28 cellular contexts compared by ENCODE assay signal in genomic region chr22:45181766-45182165, GRCh38. TPM values are rescaled to one million over a fixed set of nuclear protein-coding genes. Genes with fewer than 3 reads are reported as not detected.
DNase-seq lines count a peak whose midpoint lies in the region; ATAC-seq and TF ChIP-seq lines count a peak whose summit lies in the region.
"Had no signal": no experiment of that assay in that cellular context is flagged by ENCODE, and none has a peak within 500 bp of the region (broad histone marks: within the 10 kb centered on the region; RNA-seq: fewer than 3 reads in every experiment).

No MANE protein-coding gene starts in this region.

- H3K27me3 ChIP-seq in CD8-positive, alpha-beta T cell (ENCODE audit: insufficient read depth, low read length), result no peaks in the 10 kb centered on the region
- no peaks in the 10 kb centered on the region for H3K27me3 ChIP-seq in endodermal cell (ENCODE audit: control insufficient read depth, insufficient read depth, low read length, poor library complexity, severe bottlenecking)
- H3K27me3 ChIP-seq: esophagus muscularis mucosa had no signal

- no peaks in the 10 kb centered on the region for H3K27me3 Mint-ChIP-seq in activated CD4-positive, alpha-beta T cell treated with anti-CD3 and anti-CD28 coated beads for 36 hours
- no peaks in the 10 kb centered on the region for H3K27me3 Mint-ChIP-seq in CD8-positive, alpha-beta T cell (ENCODE audit: low read depth)
- no peaks in the 10 kb centered on the region for H3K27me3 Mint-ChIP-seq in activated CD4-positive, alpha-beta memory T cell treated with anti-CD3 and anti-CD28 coated beads for 36 hours
- no peaks in the 10 kb centered on the region for H3K27me3 Mint-ChIP-seq in endodermal cell (ENCODE audit: insufficient read depth)

- H3K4me3 ChIP-seq in CD8-positive, alpha-beta T cell (ENCODE audit: low read depth, low read length), result no peak overlapping the region
- no peak overlapping the region for H3K4me3 ChIP-seq in endodermal cell (ENCODE audit: low read length)
- H3K4me3 ChIP-seq: esophagus muscularis mucosa, GM23248, smooth muscle cell had no signal

- no peak overlapping the region for H3K9ac ChIP-seq in endodermal cell (ENCODE audit: extremely low read depth, low read length, poor library complexity, severe bottlenecking)
- H3K9ac ChIP-seq: GM23248, SK-N-SH had no signal

- peaks cover 24% of the 10 kb centered on the region for H3K4me1 ChIP-seq in CD8-positive, alpha-beta T cell (ENCODE audit: insufficient read depth, low read length)
- H3K4me1 ChIP-seq in endodermal cell (ENCODE audit: control insufficient read depth, insufficient read depth, low read length), result no peaks in the 10 kb centered on the region
- H3K4me1 ChIP-seq: esophagus muscularis mucosa had no signal

- H3K36me3 Mint-ChIP-seq in activated CD4-positive, alpha-beta T cell treated with anti-CD3 and anti-CD28 coated beads for 36 hours (ENCODE audit: low read depth), result peaks cover 75% of the 10 kb centered on the region
- H3K36me3 Mint-ChIP-seq in CD8-positive, alpha-beta T cell, result peaks cover 91% of the 10 kb centered on the region
- peaks cover 60% of the 10 kb centered on the region for H3K36me3 Mint-ChIP-seq in activated CD4-positive, alpha-beta memory T cell treated with anti-CD3 and anti-CD28 coated beads for 36 hours
- H3K36me3 Mint-ChIP-seq in endodermal cell (ENCODE audit: low read depth), result peaks cover 91% of the 10 kb centered on the region

- no peak for TF ChIP-seq CTCF in CD8-positive, alpha-beta T cell (IDR thresholded peaks at IDR 0.05)
- TF ChIP-seq CTCF in endodermal cell (conservative IDR thresholded peaks at IDR 0.05), result no peak

- CTCF ChIA-PET in activated CD4-positive, alpha-beta T cell treated with anti-CD3 and anti-CD28 coated beads for 36 hours (lab: Charles Lee), result no interaction called here
- CTCF ChIA-PET in CD8-positive, alpha-beta T cell (lab: Charles Lee), result interaction anchor here (0.6 kb wide), 1 partner anchor 566 kb away, joined by 4 read pairs; no protein-coding TSS in a partner anchor
- CTCF ChIA-PET in activated CD4-positive, alpha-beta memory T cell treated with anti-CD3 and anti-CD28 coated beads for 36 hours (lab: Charles Lee), result interaction anchor here (1.4 kb wide), 1 partner anchor 11 kb away, joined by 3 read pairs; no protein-coding TSS in a partner anchor

- WGBS in endodermal cell (ENCODE audit: insufficient coverage in 1 of 2, insufficient read length in 1 of 2), 2 experiments, result 97 to 100% methylated on average over 1 to 2 of the region's 2 CpGs

- intact Hi-C loops in activated CD4-positive, alpha-beta T cell treated with anti-CD3 and anti-CD28 coated beads for 36 hours (cut with DNase I, micrococcal nuclease), result no loop called here
- intact Hi-C loops in CD8-positive, alpha-beta T cell (cut with DNase I, micrococcal nuclease), result no loop called here
- intact Hi-C loops in activated CD4-positive, alpha-beta memory T cell treated with anti-CD3 and anti-CD28 coated beads for 36 hours (cut with micrococcal nuclease), result no loop called here

- H3K36me3 ChIP-seq in CD8-positive, alpha-beta T cell (ENCODE audit: insufficient read depth, low read length), result peaks cover 56% of the 10 kb centered on the region
- H3K36me3 ChIP-seq in endodermal cell (ENCODE audit: control insufficient read depth, insufficient read depth, low read length), result peaks cover 85% of the 10 kb centered on the region

- no peak overlapping the region for H3K4me3 Mint-ChIP-seq in activated CD4-positive, alpha-beta T cell treated with anti-CD3 and anti-CD28 coated beads for 36 hours
- H3K4me3 Mint-ChIP-seq in CD8-positive, alpha-beta T cell, result no peak overlapping the region
- no peak overlapping the region for H3K4me3 Mint-ChIP-seq in activated CD4-positive, alpha-beta memory T cell treated with anti-CD3 and anti-CD28 coated beads for 36 hours
- no peak overlapping the region for H3K4me3 Mint-ChIP-seq in endodermal cell
- H3K4me3 Mint-ChIP-seq: activated T-cell treated with anti-CD3 and anti-CD28 coated beads, Interleukin-2, amount 50 U/mL, for 4 hours; T-helper 1 cell treated with Interleukin-12 subunit alpha and Interleukin-12 subunit beta and Interleukin-4 antibody, amounts not matched to agents 30 μg/mL and 1 μg/mL, for 36 hours had no signal

- no peak for DNase-seq in activated CD4-positive, alpha-beta T cell treated with anti-CD3 and anti-CD28 coated beads for 36 hours
- no peak for DNase-seq in activated CD4-positive, alpha-beta T cell treated with anti-CD3 and anti-CD28 coated beads, Interleukin-2, amount 50 U/mL, for 1 hour
- DNase-seq in CD8-positive, alpha-beta T cell, result no peak
- DNase-seq in activated CD4-positive, alpha-beta memory T cell treated with anti-CD3 and anti-CD28 coated beads for 36 hours, result no peak
- DNase-seq in endodermal cell (no peak), NCI-H128 (lab: John Stamatoyannopoulos, UW; ENCODE audit: unreplicated experiment) (no peak)
- DNase-seq: activated CD4-positive, CD25-positive, alpha-beta regulatory T cell treated with anti-CD3 and anti-CD28 coated beads, Interleukin-2, amount 50 U/mL, for 72 hours; activated T-cell treated with anti-CD3 and anti-CD28 coated beads, Interleukin-2, amount 50 U/mL, for 4 hours; central memory CD4-positive, alpha-beta T cell; DMS79 treated with DMSO at 0.1 percent for 48 hours; foreskin fibroblast; GM23248; head of caudate nucleus; Kasumi-1; left ventricle myocardium superior; NCI-H1417 treated with DMSO at 0.1 percent for 48 hours; NCI-H2029 treated with DMSO at 0.1 percent for 48 hours; NCI-H526; NK-92 treated with Interleukin-12 subunit alpha and Interleukin-12 subunit beta, amount 100 ng/mL, for 24 hours; right cardiac atrium; SK-N-SH; stimulated activated naive CD4-positive, alpha-beta T cell had no signal

- H3K4me1 Mint-ChIP-seq in activated CD4-positive, alpha-beta T cell treated with anti-CD3 and anti-CD28 coated beads for 36 hours, result peaks cover 51% of the 10 kb centered on the region
- H3K4me1 Mint-ChIP-seq in CD8-positive, alpha-beta T cell (ENCODE audit: low read depth), result peaks cover 47% of the 10 kb centered on the region
- peaks cover 61% of the 10 kb centered on the region for H3K4me1 Mint-ChIP-seq in activated CD4-positive, alpha-beta memory T cell treated with anti-CD3 and anti-CD28 coated beads for 36 hours (ENCODE audit: low read depth)
- H3K4me1 Mint-ChIP-seq in endodermal cell, result peaks cover 3% of the 10 kb centered on the region

- H3K27ac Mint-ChIP-seq in activated CD4-positive, alpha-beta T cell treated with anti-CD3 and anti-CD28 coated beads for 36 hours, result peak overlapping the region; percentile 53
- peak overlapping the region; percentile 82 for H3K27ac Mint-ChIP-seq in CD8-positive, alpha-beta T cell
- H3K27ac Mint-ChIP-seq in activated CD4-positive, alpha-beta memory T cell treated with anti-CD3 and anti-CD28 coated beads for 36 hours, result peak overlapping the region; percentile 74
- H3K27ac Mint-ChIP-seq in endodermal cell, result peak overlapping the region; percentile 80
- H3K27ac Mint-ChIP-seq: T-helper 1 cell treated with Interleukin-12 subunit alpha and Interleukin-12 subunit beta and Interleukin-4 antibody, amounts not matched to agents 30 μg/mL and 1 μg/mL, for 36 hours had no signal

- no peak for ATAC-seq in activated CD4-positive, alpha-beta T cell treated with anti-CD3 and anti-CD28 coated beads for 36 hours
- no peak for ATAC-seq in CD8-positive, alpha-beta T cell
- no peak for ATAC-seq in HG02798 (IDR thresholded peaks at IDR 0.05; ENCODE audit: poor library complexity, unreplicated experiment)
- no peak for ATAC-seq in HG02678 (IDR thresholded peaks at IDR 0.05; ENCODE audit: unreplicated experiment)
- ATAC-seq: activated T-cell treated with anti-CD3 and anti-CD28 coated beads, Interleukin-2, amount 50 U/mL, for 4 hours; left ventricle myocardium superior; right cardiac atrium had no signal

- no peak overlapping the region for H3K27ac ChIP-seq in CD8-positive, alpha-beta T cell (ENCODE audit: low read depth, low read length)
- no peak overlapping the region for H3K27ac ChIP-seq in endodermal cell (ENCODE audit: low read depth, low read length)
- H3K27ac ChIP-seq: C4-2B, esophagus muscularis mucosa, GM23248 had no signal

- POLR2A ChIA-PET in activated CD4-positive, alpha-beta T cell treated with anti-CD3 and anti-CD28 coated beads for 36 hours (lab: Charles Lee), result interaction anchor here (0.7 kb wide), 1 partner anchor 52 kb away, joined by 3 read pairs; no protein-coding TSS in a partner anchor
- POLR2A ChIA-PET in CD8-positive, alpha-beta T cell (lab: Charles Lee), result interaction anchor here (0.6 kb wide), 1 partner anchor 86 kb away, joined by 7 read pairs; no protein-coding TSS in a partner anchor
- POLR2A ChIA-PET in activated CD4-positive, alpha-beta memory T cell treated with anti-CD3 and anti-CD28 coated beads for 36 hours (lab: Charles Lee), result no interaction called here

- no peaks in the 10 kb centered on the region for H3K9me3 Mint-ChIP-seq in activated CD4-positive, alpha-beta T cell treated with anti-CD3 and anti-CD28 coated beads for 36 hours (ENCODE audit: low read depth)
- no peaks in the 10 kb centered on the region for H3K9me3 Mint-ChIP-seq in CD8-positive, alpha-beta T cell
- no peaks in the 10 kb centered on the region for H3K9me3 Mint-ChIP-seq in activated CD4-positive, alpha-beta memory T cell treated with anti-CD3 and anti-CD28 coated beads for 36 hours
- no peaks in the 10 kb centered on the region for H3K9me3 Mint-ChIP-seq in endodermal cell
- H3K9me3 Mint-ChIP-seq: activated T-cell treated with anti-CD3 and anti-CD28 coated beads, Interleukin-2, amount 50 U/mL, for 4 hours; T-helper 1 cell treated with Interleukin-12 subunit alpha and Interleukin-12 subunit beta and Interleukin-4 antibody, amounts not matched to agents 30 μg/mL and 1 μg/mL, for 36 hours had no signal

- no peaks in the 10 kb centered on the region for H3K9me3 ChIP-seq in CD8-positive, alpha-beta T cell (ENCODE audit: low read length)
- H3K9me3 ChIP-seq in endodermal cell (ENCODE audit: control insufficient read depth, low read length), result peaks cover 9% of the 10 kb centered on the region
- H3K9me3 ChIP-seq: esophagus muscularis mucosa, SK-N-SH had no signal

RNA-seq across cellular contexts. Expression of gene NUP50, which starts 18.0 kb away (rescaled TPM):
- total RNA-seq in activated CD4-positive, alpha-beta T cell treated with anti-CD3 and anti-CD28 coated beads for 36 hours, result 100 to 1,000 TPM; 136 to 141 TPM
- 100 to 1,000 TPM; 133 to 134 TPM for total RNA-seq in CD8-positive, alpha-beta T cell
- total RNA-seq in activated CD4-positive, alpha-beta memory T cell treated with anti-CD3 and anti-CD28 coated beads for 36 hours, result 100 to 1,000 TPM; 150 to 156 TPM
- 100 to 1,000 TPM; 101 to 115 TPM for total RNA-seq in endodermal cell
- polyA plus RNA-seq in endodermal cell (2013, experiment 1 of 2), result 55.1 TPM
- polyA plus RNA-seq in endodermal cell (2013, experiment 2 of 2), result 52.5 TPM

RNA-seq across cellular contexts. Expression of gene KIAA0930, which starts 58.9 kb away (rescaled TPM):
- total RNA-seq in activated CD4-positive, alpha-beta T cell treated with anti-CD3 and anti-CD28 coated beads for 36 hours, result 10 to 100 TPM; 24.8 to 29.6 TPM
- 10 to 100 TPM in 1 of 2 experiments, 1 to 10 TPM in 1; 6.6 to 11.7 TPM for total RNA-seq in CD8-positive, alpha-beta T cell
- 10 to 100 TPM; 31.1 to 31.9 TPM for total RNA-seq in activated CD4-positive, alpha-beta memory T cell treated with anti-CD3 and anti-CD28 coated beads for 36 hours
- 10 to 100 TPM; 36.2 to 47.8 TPM for total RNA-seq in endodermal cell
- polyA plus RNA-seq in endodermal cell (2013, experiment 1 of 2), result 38.3 TPM
- polyA plus RNA-seq in endodermal cell (2013, experiment 2 of 2), result 36.4 TPM
